ENCODE assay signal across 15 cellular contexts in the genomic region with DNA sequence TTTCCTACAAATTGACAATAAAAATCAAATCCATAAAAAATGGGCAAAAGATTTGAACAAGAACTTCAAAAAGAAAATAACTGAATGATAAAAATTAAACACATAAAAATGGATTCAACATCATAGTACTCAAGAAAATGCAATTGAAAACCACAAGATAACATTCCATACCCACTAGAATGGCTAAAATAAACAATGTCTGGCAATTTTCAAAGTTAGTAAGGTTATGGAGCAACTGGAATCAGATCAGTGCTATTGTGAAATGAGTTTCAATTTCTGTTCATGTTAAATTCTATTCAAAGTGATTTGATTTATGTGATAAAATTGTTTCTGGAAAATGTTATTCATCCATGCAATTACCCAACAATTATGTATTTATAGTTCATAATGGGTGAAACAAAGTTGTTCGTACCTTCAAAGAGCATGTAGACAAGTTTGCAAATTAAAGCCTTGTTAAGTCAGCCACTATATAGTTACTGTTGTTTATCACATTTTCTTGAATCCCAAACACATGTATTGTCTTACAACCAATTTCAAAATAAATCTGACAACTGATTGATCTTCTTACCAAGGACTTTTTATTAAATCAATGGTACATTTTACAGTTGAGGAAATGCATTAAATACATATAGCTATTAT.
DNase-seq lines count a peak whose midpoint lies in the region; ATAC-seq and TF ChIP-seq lines count a peak whose summit lies in the region.
"Had no signal": no experiment of that assay in that cellular context is flagged by ENCODE, and none has a peak within 500 bp of the region (broad histone marks: within the 10 kb centered on the region; RNA-seq: fewer than 3 reads in every experiment).

No MANE protein-coding gene starts in this region.

- peaks cover 5% of the 10 kb centered on the region for H3K36me3 Mint-ChIP-seq in activated T-cell treated with anti-CD3 and anti-CD28 coated beads, Interleukin-2, amount 50 U/mL, for 4 hours (ENCODE audit: insufficient read depth)

- peaks cover 4% of the 10 kb centered on the region for H3K9me3 Mint-ChIP-seq in activated T-cell treated with anti-CD3 and anti-CD28 coated beads, Interleukin-2, amount 50 U/mL, for 4 hours
- H3K9me3 Mint-ChIP-seq: activated naive CD4-positive, alpha-beta T cell treated with anti-CD3 and anti-CD28 coated beads for 36 hours had no signal

- peak; percentile 6 for DNase-seq in H4 (ENCODE audit: low spot score)
- peak; percentile 94 for DNase-seq in fibroblast of peridontal ligament (ENCODE audit: extremely low read depth)
- no peak for DNase-seq in activated T-cell treated with anti-CD3 and anti-CD28 coated beads, Interleukin-2, amount 50 U/mL, for 4 hours
- DNase-seq in DMS153 treated with DMSO at 0.1 percent for 48 hours (lab: John Stamatoyannopoulos, UW; ENCODE audit: unreplicated experiment): no peak
- DNase-seq in SKM-1 treated with dmso at 0.1 percent for 144 hours (lab: John Stamatoyannopoulos, UW; ENCODE audit: unreplicated experiment): no peak
- DNase-seq: activated CD4-positive, CD25-positive, alpha-beta regulatory T cell treated with anti-CD3 and anti-CD28 coated beads, Interleukin-2, amount 50 U/mL, for 72 hours; activated naive CD4-positive, alpha-beta T cell treated with anti-CD3 and anti-CD28 coated beads for 36 hours; NCI-H2029; stimulated activated CD4-positive, alpha-beta T cell treated with anti-CD3 and anti-CD28 coated beads, Interleukin-2, amount 100 ng/mL, for 48 hours; T-helper 17 cell; transverse colon had no signal

- H3K4me3 Mint-ChIP-seq in activated T-cell treated with anti-CD3 and anti-CD28 coated beads, Interleukin-2, amount 50 U/mL, for 4 hours: no peak overlapping the region
- H3K4me3 Mint-ChIP-seq: activated naive CD4-positive, alpha-beta T cell treated with anti-CD3 and anti-CD28 coated beads for 36 hours; T-helper 17 cell had no signal

- no peaks in the 10 kb centered on the region for H3K9me3 ChIP-seq in skeletal muscle satellite cell (replicated peaks; ENCODE audit: low read length)
- H3K9me3 ChIP-seq: HAP-1, right atrium auricular region, transverse colon had no signal

- ATAC-seq in SK-N-SH treated with all-trans-retinoic acid at 6 μM for 48 hours: peak; percentile 96
- no peak for ATAC-seq in activated T-cell treated with anti-CD3 and anti-CD28 coated beads, Interleukin-2, amount 50 U/mL, for 4 hours
- ATAC-seq: T-helper 17 cell had no signal

- no peaks in the 10 kb centered on the region for H3K4me1 Mint-ChIP-seq in activated T-cell treated with anti-CD3 and anti-CD28 coated beads, Interleukin-2, amount 50 U/mL, for 4 hours (ENCODE audit: low read depth)
- H3K4me1 Mint-ChIP-seq: T-helper 17 cell had no signal

- H3K4me1 ChIP-seq in skeletal muscle satellite cell (ENCODE audit: control insufficient read depth, insufficient read depth, low read length): peaks cover 11% of the 10 kb centered on the region
- H3K4me1 ChIP-seq: HAP-1, right atrium auricular region, transverse colon had no signal

- H3K4me2 ChIP-seq in skeletal muscle satellite cell (ENCODE audit: low read length): peak overlapping the region; percentile 62

- H3K9ac ChIP-seq in skeletal muscle satellite cell (ENCODE audit: low read depth, low read length): no peak overlapping the region

- H3K36me3 ChIP-seq in skeletal muscle satellite cell (ENCODE audit: insufficient read depth, low read length): no peaks in the 10 kb centered on the region
- H3K36me3 ChIP-seq: HAP-1, right atrium auricular region, transverse colon had no signal

- H3K27me3 Mint-ChIP-seq in activated T-cell treated with anti-CD3 and anti-CD28 coated beads, Interleukin-2, amount 50 U/mL, for 4 hours (ENCODE audit: low read depth): no peaks in the 10 kb centered on the region
- H3K27me3 Mint-ChIP-seq: T-helper 17 cell had no signal

- H3K4me3 ChIP-seq in skeletal muscle satellite cell (ENCODE audit: low read length): no peak overlapping the region
- H3K4me3 ChIP-seq: HAP-1, right atrium auricular region, transverse colon had no signal

- peaks cover 6% of the 10 kb centered on the region for H3K27me3 ChIP-seq in skeletal muscle satellite cell (ENCODE audit: control insufficient read depth, insufficient read depth, low read length)
- H3K27me3 ChIP-seq: right atrium auricular region, transverse colon had no signal

TF ChIP-seq in SK-N-SH treated with all-trans-retinoic acid at 6 μM for 48 hours, 23 proteins besides CTCF, POLR2A, EP300 and RAD21 (continues in another document):
- peak; percentile 98 for TF ChIP-seq ISL1 (CRISPR knock-in tag; IDR thresholded peaks at IDR 0.05)
- peak; percentile 78; the same call in 1 of the 2 replicates for TF ChIP-seq TOX (CRISPR knock-in tag; IDR thresholded peaks at IDR 0.05; ENCODE audit: borderline replicate concordance)
- TF ChIP-seq ZC3H10 (CRISPR knock-in tag; IDR thresholded peaks at IDR 0.05): peak; percentile 61; the same call in 1 of the 2 replicates
- TF ChIP-seq, protein P1, sequence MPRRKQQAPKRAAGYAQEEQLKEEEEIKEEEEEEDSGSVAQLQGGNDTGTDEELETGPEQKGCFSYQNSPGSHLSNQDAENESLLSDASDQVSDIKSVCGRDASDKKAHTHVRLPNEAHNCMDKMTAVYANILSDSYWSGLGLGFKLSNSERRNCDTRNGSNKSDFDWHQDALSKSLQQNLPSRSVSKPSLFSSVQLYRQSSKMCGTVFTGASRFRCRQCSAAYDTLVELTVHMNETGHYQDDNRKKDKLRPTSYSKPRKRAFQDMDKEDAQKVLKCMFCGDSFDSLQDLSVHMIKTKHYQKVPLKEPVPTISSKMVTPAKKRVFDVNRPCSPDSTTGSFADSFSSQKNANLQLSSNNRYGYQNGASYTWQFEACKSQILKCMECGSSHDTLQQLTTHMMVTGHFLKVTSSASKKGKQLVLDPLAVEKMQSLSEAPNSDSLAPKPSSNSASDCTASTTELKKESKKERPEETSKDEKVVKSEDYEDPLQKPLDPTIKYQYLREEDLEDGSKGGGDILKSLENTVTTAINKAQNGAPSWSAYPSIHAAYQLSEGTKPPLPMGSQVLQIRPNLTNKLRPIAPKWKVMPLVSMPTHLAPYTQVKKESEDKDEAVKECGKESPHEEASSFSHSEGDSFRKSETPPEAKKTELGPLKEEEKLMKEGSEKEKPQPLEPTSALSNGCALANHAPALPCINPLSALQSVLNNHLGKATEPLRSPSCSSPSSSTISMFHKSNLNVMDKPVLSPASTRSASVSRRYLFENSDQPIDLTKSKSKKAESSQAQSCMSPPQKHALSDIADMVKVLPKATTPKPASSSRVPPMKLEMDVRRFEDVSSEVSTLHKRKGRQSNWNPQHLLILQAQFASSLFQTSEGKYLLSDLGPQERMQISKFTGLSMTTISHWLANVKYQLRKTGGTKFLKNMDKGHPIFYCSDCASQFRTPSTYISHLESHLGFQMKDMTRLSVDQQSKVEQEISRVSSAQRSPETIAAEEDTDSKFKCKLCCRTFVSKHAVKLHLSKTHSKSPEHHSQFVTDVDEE (CRISPR knock-in tag; IDR thresholded peaks at IDR 0.05): 0 out of 2 replicates have a peak, but pooled peaks have one; percentile 44
- no peak for TF ChIP-seq ZFP30 (CRISPR knock-in tag; IDR thresholded peaks at IDR 0.05)
- TF ChIP-seq, protein P2, sequence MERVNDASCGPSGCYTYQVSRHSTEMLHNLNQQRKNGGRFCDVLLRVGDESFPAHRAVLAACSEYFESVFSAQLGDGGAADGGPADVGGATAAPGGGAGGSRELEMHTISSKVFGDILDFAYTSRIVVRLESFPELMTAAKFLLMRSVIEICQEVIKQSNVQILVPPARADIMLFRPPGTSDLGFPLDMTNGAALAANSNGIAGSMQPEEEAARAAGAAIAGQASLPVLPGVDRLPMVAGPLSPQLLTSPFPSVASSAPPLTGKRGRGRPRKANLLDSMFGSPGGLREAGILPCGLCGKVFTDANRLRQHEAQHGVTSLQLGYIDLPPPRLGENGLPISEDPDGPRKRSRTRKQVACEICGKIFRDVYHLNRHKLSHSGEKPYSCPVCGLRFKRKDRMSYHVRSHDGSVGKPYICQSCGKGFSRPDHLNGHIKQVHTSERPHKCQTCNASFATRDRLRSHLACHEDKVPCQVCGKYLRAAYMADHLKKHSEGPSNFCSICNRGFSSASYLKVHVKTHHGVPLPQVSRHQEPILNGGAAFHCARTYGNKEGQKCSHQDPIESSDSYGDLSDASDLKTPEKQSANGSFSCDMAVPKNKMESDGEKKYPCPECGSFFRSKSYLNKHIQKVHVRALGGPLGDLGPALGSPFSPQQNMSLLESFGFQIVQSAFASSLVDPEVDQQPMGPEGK (CRISPR knock-in tag; IDR thresholded peaks at IDR 0.05; ENCODE audit: borderline replicate concordance): peak; percentile 89
- no peak for TF ChIP-seq RARB (CRISPR knock-in tag; IDR thresholded peaks at IDR 0.05)
- no peak for TF ChIP-seq GLIS3 (CRISPR knock-in tag; IDR thresholded peaks at IDR 0.05)
- TF ChIP-seq BACH2 (CRISPR knock-in tag; IDR thresholded peaks at IDR 0.05; ENCODE audit: borderline replicate concordance): no peak
- TF ChIP-seq ESRRG (CRISPR knock-in tag; IDR thresholded peaks at IDR 0.05): no peak
- peak; percentile 84 for TF ChIP-seq TCF4 (CRISPR knock-in tag; IDR thresholded peaks at IDR 0.05; ENCODE audit: borderline replicate concordance)
- TF ChIP-seq, protein P3, sequence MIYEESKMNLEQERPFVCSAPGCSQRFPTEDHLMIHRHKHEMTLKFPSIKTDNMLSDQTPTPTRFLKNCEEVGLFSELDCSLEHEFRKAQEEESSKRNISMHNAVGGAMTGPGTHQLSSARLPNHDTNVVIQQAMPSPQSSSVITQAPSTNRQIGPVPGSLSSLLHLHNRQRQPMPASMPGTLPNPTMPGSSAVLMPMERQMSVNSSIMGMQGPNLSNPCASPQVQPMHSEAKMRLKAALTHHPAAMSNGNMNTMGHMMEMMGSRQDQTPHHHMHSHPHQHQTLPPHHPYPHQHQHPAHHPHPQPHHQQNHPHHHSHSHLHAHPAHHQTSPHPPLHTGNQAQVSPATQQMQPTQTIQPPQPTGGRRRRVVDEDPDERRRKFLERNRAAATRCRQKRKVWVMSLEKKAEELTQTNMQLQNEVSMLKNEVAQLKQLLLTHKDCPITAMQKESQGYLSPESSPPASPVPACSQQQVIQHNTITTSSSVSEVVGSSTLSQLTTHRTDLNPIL (CRISPR knock-in tag; IDR thresholded peaks at IDR 0.05; ENCODE audit: low read depth): peak; percentile 57; the same call in 1 of the 2 replicates
- no peak for TF ChIP-seq SNAI2 (CRISPR knock-in tag; IDR thresholded peaks at IDR 0.05)

Comparison
In these comparisons a context has a peak if more than half of its experiments do, and no peak if none do; other contexts are left out.
1. DNase-seq: peak in H4 (single experiment) and fibroblast of peridontal ligament (single experiment); none in activated T-cell treated with anti-CD3 and anti-CD28 coated beads, Interleukin-2, amount 50 U/mL, for 4 hours (single experiment), DMS153 treated with DMSO at 0.1 percent for 48 hours (single experiment) and SKM-1 treated with dmso at 0.1 percent for 144 hours (single experiment).